Comparison of ENCODE assay signal across 6 cellular contexts in the genomic region with DNA sequence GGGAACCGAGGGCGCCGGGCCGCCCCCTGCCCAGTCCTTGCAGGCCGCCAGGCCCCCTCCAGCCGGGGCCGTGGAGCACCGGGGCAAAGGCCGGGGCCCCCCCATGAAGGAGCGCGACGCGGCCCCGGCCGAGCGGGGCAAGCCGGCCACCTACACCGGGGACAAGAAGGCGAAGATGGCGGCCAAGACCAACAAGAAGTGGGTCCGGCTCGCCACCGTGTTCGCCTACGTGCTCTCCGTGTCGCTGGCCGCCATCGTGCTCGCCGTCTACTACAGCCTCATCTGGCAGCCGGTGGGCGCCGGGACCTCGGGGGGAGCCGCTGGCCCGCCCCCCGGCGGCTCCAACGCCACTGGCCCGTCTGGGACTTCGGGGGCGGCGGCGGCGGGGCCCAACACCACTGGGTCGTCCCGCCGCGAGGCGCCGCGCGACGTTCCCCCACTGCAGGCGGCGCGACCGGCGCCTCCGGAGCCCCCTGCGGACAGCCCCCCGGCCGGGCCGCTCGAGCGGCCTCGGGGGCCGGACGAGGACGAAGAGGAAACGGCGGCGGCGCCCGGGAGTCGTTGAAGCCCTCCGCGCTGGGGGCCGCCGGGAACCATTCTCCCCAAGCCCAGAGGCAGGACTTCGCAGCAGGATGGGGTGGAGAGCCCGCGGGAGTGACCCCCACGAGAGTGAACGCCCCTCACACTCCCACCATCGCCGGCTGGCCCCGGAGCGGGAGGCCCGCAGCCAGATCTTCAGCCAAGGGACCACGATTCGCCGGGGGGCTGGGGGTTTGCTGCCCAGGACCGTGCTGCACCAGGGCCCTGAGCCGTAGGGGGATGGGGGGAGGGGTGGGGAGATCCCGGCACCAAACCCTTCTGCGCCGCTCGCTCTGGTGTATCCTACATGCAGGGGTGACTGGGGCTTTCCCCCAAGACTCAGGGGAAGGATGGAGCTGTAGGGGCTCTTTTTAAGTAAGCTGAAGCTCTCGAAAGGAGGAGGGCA. TPM values are rescaled to one million over a fixed set of nuclear protein-coding genes. Genes with fewer than 3 reads are reported as not detected.
DNase-seq lines count a peak whose midpoint lies in the region; ATAC-seq and TF ChIP-seq lines count a peak whose summit lies in the region.

No MANE protein-coding gene starts in this region.

- H3K4ac ChIP-seq in IMR-90 (ENCODE audit: low read depth, low read length): peak overlapping the region; percentile 38

- H2BK20ac ChIP-seq in IMR-90 (ENCODE audit: low read depth, low read length): no peak overlapping the region

- peak overlapping the region; percentile 42; the same call in 1 of the 2 replicates for H3K56ac ChIP-seq in IMR-90 (ENCODE audit: extremely low read depth, insufficient read depth, low read length)

- H2AK9ac ChIP-seq in IMR-90 (replicated peaks; ENCODE audit: low read depth, low read length, poor library complexity): peak overlapping the region; percentile 57

- BruUV-seq in IMR-90 (replicated peaks; lab: Mats Ljungman, UMichigan): no TSS peak

- peak overlapping the region; percentile 70 for H2BK5ac ChIP-seq in IMR-90 (ENCODE audit: low read depth, low read length, poor library complexity, severe bottlenecking)

- no peak; the same call in 1 of the 2 replicates for TF ChIP-seq POLR2A in IMR-90 (IDR thresholded peaks at IDR 0.05; ENCODE audit: low read depth, low read length)

- H3K9me3 ChIP-seq in IMR-90 (ENCODE audit: control insufficient read depth, insufficient read depth, low read length): no peaks in the 10 kb centered on the region
- no peaks in the 10 kb centered on the region for H3K9me3 ChIP-seq in duodenal mucosa (ENCODE audit: control insufficient read depth in 1 of 2, low read length in 2 of 2)
- H3K9me3 ChIP-seq in psoas muscle: no peaks in the 10 kb centered on the region

- no peak overlapping the region for H4K5ac ChIP-seq in IMR-90 (ENCODE audit: low read depth, low read length)

- ATAC-seq in GM19324 (IDR thresholded peaks at IDR 0.05; ENCODE audit: low FRiP score, unreplicated experiment) (peak; percentile 22), IMR-90 (ENCODE audit: low read depth) (peak; percentile 2), psoas muscle (no peak), GM18870 (IDR thresholded peaks at IDR 0.05; ENCODE audit: unreplicated experiment) (no peak)

- in situ Hi-C loops in IMR-90 (cut with MboI; ENCODE audit: low sequenced_read_pairs): loop anchor here (5.0 kb wide), 1 partner anchor 98 kb away; no protein-coding TSS in a partner anchor

- H3K36me3 ChIP-seq in IMR-90 (ENCODE audit: control insufficient read depth, insufficient read depth, low read length): no peaks in the 10 kb centered on the region
- no peaks in the 10 kb centered on the region for H3K36me3 ChIP-seq in duodenal mucosa (ENCODE audit: control insufficient read depth in 1 of 2, insufficient read depth in 2 of 2, low read length in 2 of 2)
- peaks cover 0 to 17% of the 10 kb centered on the region in 2 donors for H3K36me3 ChIP-seq in psoas muscle (ENCODE audit: insufficient read depth in 1 of 2, low read depth in 1 of 2)

- peak overlapping the region; percentile 97 for H3K4me2 ChIP-seq in IMR-90 (ENCODE audit: low read depth, low read length)

- peak overlapping the region; percentile 23 for H4K91ac ChIP-seq in IMR-90 (ENCODE audit: insufficient read depth, low read depth, low read length)

- H2BK15ac ChIP-seq in IMR-90 (ENCODE audit: low read depth, low read length): no peak overlapping the region

- peaks cover 30 to 41% of the 10 kb centered on the region in 2 experiments for H3K79me1 ChIP-seq in IMR-90 (ENCODE audit: low read depth in 1 of 2, low read length in 2 of 2)

- WGBS in IMR-90 (ENCODE audit: extremely low coverage in 2 of 2, insufficient read length in 1 of 2), 2 experiments: 0% methylated on average over 18 of the region's 101 CpGs; no CpG with 5 or more reads in 1 of the 2 experiments
- WGBS in psoas muscle, 3 donors: 1 to 2% (median 1%) methylated on average over 64 to 101 of the region's 101 CpGs

- TF ChIP-seq CTCF in IMR-90 (conservative IDR thresholded peaks at IDR 0.05; ENCODE audit: low read depth, low read length) (no peak), psoas muscle (IDR thresholded peaks at IDR 0.05) (no peak)

- H3K27me3 ChIP-seq in IMR-90 (ENCODE audit: control insufficient read depth, insufficient read depth, low read length): peaks cover 2% of the 10 kb centered on the region
- no peaks in the 10 kb centered on the region for H3K27me3 ChIP-seq in duodenal mucosa (ENCODE audit: control insufficient read depth in 1 of 2, insufficient read depth in 2 of 2, low read length in 2 of 2)
- no peaks in the 10 kb centered on the region for H3K27me3 ChIP-seq in psoas muscle (ENCODE audit: insufficient read depth in 3 of 3, low read length in 2 of 3)

- CTCF ChIA-PET in IMR-90 (lab: Yijun Ruan, JAX): interaction anchor here (1.1 to 1.7 kb wide), 3 partner anchors 14 to 45 kb away, joined by 3 to 4 read pairs (median 4); no protein-coding TSS in a partner anchor

- H3K9me1 ChIP-seq in IMR-90 (ENCODE audit: insufficient read depth, low read length): peaks cover 11% of the 10 kb centered on the region

- intact Hi-C loops in IMR-90 (cut with micrococcal nuclease) (loop anchor here (1.0 to 5.0 kb wide), 2 partner anchors 83 to 98 kb away; a partner anchor contains a TSS), psoas muscle (cut with DNase I) (loop anchor here (1.0 to 5.0 kb wide), 2 partner anchors 43 to 98 kb away; no protein-coding TSS in a partner anchor)

- H3K9ac ChIP-seq in IMR-90 (ENCODE audit: low read depth, low read length) (peak overlapping the region; percentile 82), duodenal mucosa (ENCODE audit: low read depth in 1 of 2, low read length in 2 of 2) (peak overlapping the region; percentile 37 to 48)

- dilution Hi-C loops in IMR-90 (cut with HindIII; ENCODE audit: low sequenced_read_pairs, unreplicated experiment): no loop called here

- H3K14ac ChIP-seq in IMR-90 (replicated peaks; ENCODE audit: low read depth, low read length): peak overlapping the region; percentile 69; the same call in 1 of the 2 replicates

- no peak for TF ChIP-seq RAD21 in IMR-90 (IDR thresholded peaks at IDR 0.05; ENCODE audit: low read length)

- H2AFZ ChIP-seq in IMR-90 (replicated peaks; ENCODE audit: low read length, poor library complexity): peak overlapping the region; percentile 75

- H4K8ac ChIP-seq in IMR-90 (ENCODE audit: low read depth in 2 of 2, low read length in 2 of 2): peak overlapping the region in 1 of 2 experiments; percentile 37; a peak in 2 of 4 replicates

- 0 out of 2 replicates have a peak overlapping the region, but pooled peaks have one; percentile 1 for H2BK120ac ChIP-seq in IMR-90 (ENCODE audit: low read depth, low read length)

- no peak overlapping the region for H3K18ac ChIP-seq in IMR-90 (ENCODE audit: low read depth, low read length)

- peak overlapping the region; percentile 0 for H2AK5ac ChIP-seq in IMR-90 (ENCODE audit: low read depth, low read length)

- DNase-seq in IMR-90 (no peak), psoas muscle (peak in 1 of 2 donors; percentile 72), SW480 (ENCODE audit: low spot score) (no peak)

- peak overlapping the region; percentile 89 for H3K4me3 ChIP-seq in IMR-90 (ENCODE audit: insufficient read depth, low read depth, low read length)
- H3K4me3 ChIP-seq in duodenal mucosa (ENCODE audit: low read depth in 1 of 2, low read length in 2 of 2): peak overlapping the region; percentile 55 to 72
- H3K4me3 ChIP-seq in psoas muscle: peak overlapping the region; percentile 86

- peak overlapping the region; percentile 69 for H3K23ac ChIP-seq in IMR-90 (ENCODE audit: low read depth, low read length)

- H3K27ac ChIP-seq in IMR-90 (ENCODE audit: insufficient read depth, low read length): peak overlapping the region; percentile 74; the same call in 1 of the 2 replicates
- no peak overlapping the region for H3K27ac ChIP-seq in duodenal mucosa (ENCODE audit: low read depth, low read length)
- peak overlapping the region; percentile 86 for H3K27ac ChIP-seq in psoas muscle

- H3K4me1 ChIP-seq in IMR-90 (ENCODE audit: control insufficient read depth, insufficient read depth, low read length) (peaks cover 30% of the 10 kb centered on the region), duodenal mucosa (ENCODE audit: control insufficient read depth in 1 of 2, insufficient read depth in 2 of 2, low read length in 2 of 2) (peaks cover 14 to 16% of the 10 kb centered on the region in 2 donors), psoas muscle (peaks cover 32% of the 10 kb centered on the region)

- H4K20me1 ChIP-seq in IMR-90 (ENCODE audit: insufficient read depth, low read length): 0 out of 2 replicates have a peak, but pooled peaks cover 12% of the 10 kb centered on the region

- POLR2A ChIA-PET in IMR-90 (lab: Charles Lee; ENCODE audit: unreplicated experiment): interaction anchor here (0.6 kb wide), 1 partner anchor 58 kb away, joined by 3 read pairs; a partner anchor contains a TSS

RNA-seq across cellular contexts. Expression of a gene that starts 0.8 kb away (rescaled TPM):
- 10.4 and 13.1 TPM in 2 replicates for total RNA-seq in IMR-90 (2012; rRNA removed)
- polyA plus RNA-seq in IMR-90 (2012; rRNA removed): 11.7 and 14.0 TPM in 2 replicates
- 4.2 and 6.0 TPM in 2 replicates for polyA plus RNA-seq in IMR-90 (2012; cell fraction: cytosol; rRNA removed)
- polyA plus RNA-seq in IMR-90 (2012; cell fraction: nucleus; rRNA removed; ENCODE audit: low replicate concordance): 6.6 and 18.3 TPM in 2 replicates
- 10 to 100 TPM; 22.3 to 32.4 (median 28.9) TPM for total RNA-seq in psoas muscle
- 10 to 100 TPM in 1 of 3 donors, 1 to 10 TPM in 2; 5.8 to 14.5 (median 7.9) TPM for polyA plus RNA-seq in psoas muscle

RNA-seq across cellular contexts. Expression of a gene that starts 16.5 kb away (rescaled TPM):
- total RNA-seq in IMR-90 (2012; rRNA removed) (19.7 and 30.0 TPM in 2 replicates), psoas muscle (100 to 1,000 TPM in 3 of 4 donors, 10 to 100 TPM in 1; 87.0 to 161 (median 129) TPM)
- polyA plus RNA-seq in IMR-90 (2012; rRNA removed) (26.0 and 30.9 TPM in 2 replicates), psoas muscle (10 to 100 TPM; 14.5 to 50.5 (median 23.2) TPM)
- 7.0 and 19.7 TPM in 2 replicates for polyA plus RNA-seq in IMR-90 (2012; cell fraction: cytosol; rRNA removed)
- polyA plus RNA-seq in IMR-90 (2012; cell fraction: nucleus; rRNA removed; ENCODE audit: low replicate concordance): 52.6 and 88.0 TPM in 2 replicates

RNA-seq across cellular contexts. Expression of a gene that starts 16.5 kb away (rescaled TPM):
- 0.18 and 0.28 TPM in 2 replicates for total RNA-seq in IMR-90 (2012; rRNA removed)
- 0.87 and 1.4 TPM in 2 replicates for polyA plus RNA-seq in IMR-90 (2012; rRNA removed)
- polyA plus RNA-seq in IMR-90 (2012; cell fraction: cytosol; rRNA removed): 0.45 and 0.78 TPM in 2 replicates
- 2.8 and 3.8 TPM in 2 replicates for polyA plus RNA-seq in IMR-90 (2012; cell fraction: nucleus; rRNA removed; ENCODE audit: low replicate concordance)
- 1 to 10 TPM; 1.7 to 4.6 (median 3.5) TPM for total RNA-seq in psoas muscle
- polyA plus RNA-seq in psoas muscle: 1 to 10 TPM in 2 of 3 donors, under 1 TPM in 1; 0.73 to 2.0 (median 1.6) TPM

RNA-seq across cellular contexts. Expression of a gene that starts 26.6 kb away (rescaled TPM):
- total RNA-seq in IMR-90 (2012; rRNA removed): not detected in 2 replicates
- polyA plus RNA-seq in IMR-90 (2012; rRNA removed): not detected in 2 replicates
- not detected in 2 replicates for polyA plus RNA-seq in IMR-90 (2012; cell fraction: cytosol; rRNA removed)
- not detected in 2 replicates for polyA plus RNA-seq in IMR-90 (2012; cell fraction: nucleus; rRNA removed; ENCODE audit: low replicate concordance)
- not detected for total RNA-seq in psoas muscle
- 1 to 10 TPM in 2 of 3 donors, under 1 TPM in 1; 0.49 to 4.8 (median 1.4) TPM for polyA plus RNA-seq in psoas muscle

RNA-seq across cellular contexts. Expression of a gene that starts 33.8 kb away (rescaled TPM):
- total RNA-seq in IMR-90 (2012; rRNA removed) (under 0.01 and 0.36 TPM in 2 replicates), psoas muscle (1 to 10 TPM in 1 of 4 donors, under 1 TPM in 3; 0.05 to 2.4 (median 0.72) TPM)
- polyA plus RNA-seq in IMR-90 (2012; rRNA removed) (0.34 and 0.42 TPM in 2 replicates), psoas muscle (under 1 TPM; 0.42 to 0.79 (median 0.52) TPM)
- 0.22 and 0.55 TPM in 2 replicates for polyA plus RNA-seq in IMR-90 (2012; cell fraction: cytosol; rRNA removed)
- polyA plus RNA-seq in IMR-90 (2012; cell fraction: nucleus; rRNA removed; ENCODE audit: low replicate concordance): 0.41 and 0.76 TPM in 2 replicates

Comparison
In these comparisons a context has a peak if more than half of its experiments do, and no peak if none do; other contexts are left out.
1. ATAC-seq: peak in GM19324 (single experiment) and IMR-90 (single experiment); none in psoas muscle (0 of 4) and GM18870 (single experiment).
2. Peak in every context shown above with its lines, with median percentiles within 50 percentile points of each other: H3K4me3 ChIP-seq.